In the genomic region with DNA sequence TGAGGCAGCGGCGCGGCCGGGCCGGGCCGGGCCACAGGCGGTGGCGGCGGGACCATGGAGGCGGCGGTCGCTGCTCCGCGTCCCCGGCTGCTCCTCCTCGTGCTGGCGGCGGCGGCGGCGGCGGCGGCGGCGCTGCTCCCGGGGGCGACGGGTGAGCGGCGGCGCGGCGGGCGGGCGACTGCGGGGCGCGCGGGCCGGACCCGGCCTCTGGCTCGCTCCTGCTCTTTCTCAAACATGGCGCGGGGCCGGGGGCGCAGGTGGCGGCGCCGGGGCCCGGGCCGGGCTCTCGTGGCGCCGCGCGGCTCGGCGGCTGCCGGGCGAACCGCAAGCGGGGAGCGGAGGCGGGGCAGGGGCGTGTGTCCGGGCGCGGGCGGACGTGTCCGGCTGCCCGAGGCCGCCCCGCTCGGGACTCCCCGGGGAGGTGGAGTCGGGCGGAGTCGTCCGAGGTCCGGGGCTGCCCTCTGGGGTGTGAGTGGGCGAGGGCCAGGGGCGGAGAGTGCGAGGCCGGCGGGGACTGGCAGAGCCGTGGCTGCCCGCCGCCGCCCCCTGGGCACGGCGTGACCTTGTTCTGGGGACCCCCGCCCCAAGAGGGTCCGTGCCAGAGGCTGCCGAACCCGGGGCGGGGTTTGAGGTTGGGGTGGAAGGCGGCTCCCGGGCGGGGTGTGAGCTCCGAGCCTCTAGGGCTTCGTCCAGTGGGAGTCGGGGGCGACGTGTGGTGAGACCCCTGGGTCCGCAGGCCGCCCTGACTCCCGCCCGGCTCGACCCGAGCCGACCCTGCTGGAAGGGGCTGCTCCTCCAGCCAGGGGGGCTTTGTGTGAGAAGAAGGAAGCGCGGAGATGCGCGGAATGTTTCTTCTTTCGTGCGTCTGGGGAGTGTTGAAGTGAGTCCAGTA, we compare ENCODE assay signal across 8 cellular contexts. TPM values are rescaled to one million over a fixed set of nuclear protein-coding genes. Genes with fewer than 3 reads are reported as not detected.
DNase-seq lines count a peak whose midpoint lies in the region; ATAC-seq and TF ChIP-seq lines count a peak whose summit lies in the region.

No MANE protein-coding gene starts in this region.

- peak overlapping the region; percentile 74 to 92 (median 86) for H3K4me3 Mint-ChIP-seq in naive thymus-derived CD8-positive, alpha-beta T cell

- peak; percentile 79 for DNase-seq in ACHN
- peak; percentile 17 for DNase-seq in NOMO-1 treated with dmso at 0.1 percent for 144 hours (lab: John Stamatoyannopoulos, UW; ENCODE audit: unreplicated experiment)
- peak; percentile 26 for DNase-seq in activated T-helper 1 cell treated with Interleukin-2 at 50 U/mL for 16 hours (ENCODE audit: low read depth)
- peak; percentile 67 for DNase-seq in fibroblast of mammary gland (ENCODE audit: low read depth)
- peak in 7 of 10 donors; percentile 6 to 64 (median 35) for DNase-seq in naive thymus-derived CD8-positive, alpha-beta T cell
- peak; percentile 95 for DNase-seq in upper lobe of right lung

- intact Hi-C loops in upper lobe of right lung (cut with DNase I), result no loop called here

- peak overlapping the region; percentile 73 for H3K4me3 ChIP-seq in fibroblast of mammary gland (ENCODE audit: control insufficient read depth, low read depth, low read length)
- H3K4me3 ChIP-seq in upper lobe of right lung, result peak overlapping the region; percentile 87

- no peaks in the 10 kb centered on the region for H3K36me3 ChIP-seq in upper lobe of right lung

- H3K27me3 Mint-ChIP-seq in naive thymus-derived CD8-positive, alpha-beta T cell, result no peaks in the 10 kb centered on the region

- H3K27ac ChIP-seq in upper lobe of right lung, result peak overlapping the region; percentile 94

- peaks cover 49% of the 10 kb centered on the region for H3K4me1 ChIP-seq in upper lobe of right lung

- H3K9me3 Mint-ChIP-seq in naive thymus-derived CD8-positive, alpha-beta T cell, result peaks cover 0 to 2% (median 0%) of the 10 kb centered on the region in 9 donors

- in situ Hi-C loops in ACHN (cut with HindIII; ENCODE audit: low pct_ligation_motif_present, low pct_unique_long_range_greater_than_20kb, low sequenced_read_pairs), result no loop called here

- POLR2A ChIA-PET in naive thymus-derived CD8-positive, alpha-beta T cell (lab: Charles Lee), result interaction anchor here (0.6 to 6.1 kb wide), 21 partner anchors 8 to 1120 kb away, joined by 3 to 63 read pairs (median 4); no protein-coding TSS in a partner anchor

- peak overlapping the region; percentile 35 to 91 (median 81) for H3K27ac Mint-ChIP-seq in naive thymus-derived CD8-positive, alpha-beta T cell

- H3K9me3 ChIP-seq in upper lobe of right lung, result no peaks in the 10 kb centered on the region

- H3K36me3 Mint-ChIP-seq in naive thymus-derived CD8-positive, alpha-beta T cell, result peaks cover 0 to 9% (median 3%) of the 10 kb centered on the region in 3 donors

- no peak for TF ChIP-seq CTCF in fibroblast of mammary gland (conservative IDR thresholded peaks at IDR 0.05; ENCODE audit: control insufficient read depth, insufficient read depth, low read depth, low read length)
- no peak for TF ChIP-seq CTCF in upper lobe of right lung (IDR thresholded peaks at IDR 0.05)

- peaks cover 40 to 63% (median 60%) of the 10 kb centered on the region in 4 donors for H3K4me1 Mint-ChIP-seq in naive thymus-derived CD8-positive, alpha-beta T cell

- no peaks in the 10 kb centered on the region for H3K27me3 ChIP-seq in upper lobe of right lung

- ATAC-seq in GM18511 (IDR thresholded peaks at IDR 0.05; ENCODE audit: unreplicated experiment) (peak; percentile 65), HG02885 (IDR thresholded peaks at IDR 0.05; ENCODE audit: poor library complexity, unreplicated experiment) (peak; percentile 66), upper lobe of right lung (peak; percentile 84)
- peak in 1 of 2 donors; percentile 27 for ATAC-seq in naive thymus-derived CD8-positive, alpha-beta T cell

RNA-seq across cellular contexts. Expression of a gene that starts 0.5 kb away (rescaled TPM):
- total RNA-seq in naive thymus-derived CD8-positive, alpha-beta T cell, result 10 to 100 TPM; 43.6 to 45.3 TPM
- polyA plus RNA-seq in naive thymus-derived CD8-positive, alpha-beta T cell, result 10 to 100 TPM; 19.2 to 23.6 (median 22.3) TPM
- 72.0 TPM for total RNA-seq in upper lobe of right lung

Comparison
In these comparisons a context has a peak if more than half of its experiments do, and no peak if none do; other contexts are left out.
1. DNase-seq: peak in every context shown above with its lines; median percentile 95 in upper lobe of right lung; 79 in ACHN; 67 in fibroblast of mammary gland; 35 in naive thymus-derived CD8-positive, alpha-beta T cell; 26 in activated T-helper 1 cell treated with Interleukin-2 at 50 U/mL for 16 hours; 17 in NOMO-1 treated with dmso at 0.1 percent for 144 hours.